In genomic region chr1:6554031-6554906, GRCh38 we compare ENCODE assay signal across 1 cellular context.
A peak's percentile ranks its signal among the peaks of the same experiment; 100 is the strongest.
TF ChIP-seq lines count a peak whose summit lies in the region.

TSS of gene NOL9 (minus strand) at chr1:6554513. CDS start at chr1:6554502, 11 bp downstream.

TF ChIP-seq in K562, 482 proteins besides CTCF, POLR2A, EP300 and RAD21 (continued from another document):
- TF ChIP-seq ARID3B (CRISPR knock-in tag; IDR thresholded peaks at IDR 0.05; ENCODE audit: borderline replicate concordance) (peak; percentile 64; the same call in 1 of the 2 replicates), HCFC1 (IDR thresholded peaks at IDR 0.05; ENCODE audit: low read depth, low read length) (peak; percentile 80), HMG20B (CRISPR knock-in tag; IDR thresholded peaks at IDR 0.05) (no peak), BCOR (IDR thresholded peaks at IDR 0.05) (0 out of 2 replicates have a peak, but pooled peaks have one; percentile 28)
